11 cellular contexts compared by ENCODE assay signal in the genomic region with DNA sequence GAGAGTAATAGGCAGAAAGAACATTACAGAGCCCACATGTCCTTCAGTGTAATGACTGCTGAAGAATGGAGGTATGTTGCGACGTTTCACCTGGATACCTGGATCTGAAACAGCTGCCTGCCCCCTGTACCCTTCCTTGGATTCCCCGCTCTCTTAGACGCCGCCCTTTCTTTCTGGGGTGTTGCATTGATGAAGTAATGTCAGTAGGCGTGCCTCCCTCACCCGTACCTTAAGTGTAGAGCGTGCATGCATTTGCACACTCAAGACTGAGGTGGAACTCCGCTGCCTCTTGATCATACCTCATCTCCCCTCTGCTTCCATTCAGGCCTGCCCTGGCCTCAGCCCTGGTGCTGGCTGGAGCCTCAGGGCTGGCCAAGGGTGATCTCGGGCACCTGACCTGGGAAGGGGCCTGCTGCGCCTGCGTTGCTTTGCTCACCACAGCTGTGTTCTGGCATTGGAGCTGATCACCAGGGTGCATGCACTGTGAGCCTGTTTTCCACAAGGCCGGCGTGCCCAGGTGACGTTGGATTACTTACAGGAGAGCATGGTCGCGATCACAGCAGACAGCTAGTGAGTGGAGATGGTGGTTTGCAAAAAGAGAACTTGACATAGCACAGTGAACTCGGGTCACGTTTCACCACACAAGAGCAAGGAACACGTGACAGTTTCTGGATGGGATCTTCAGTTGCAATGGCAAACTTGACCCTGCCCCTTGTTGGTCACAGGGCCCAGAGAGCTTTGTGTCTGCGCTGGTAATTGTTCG.
DNase-seq lines count a peak whose midpoint lies in the region; ATAC-seq and TF ChIP-seq lines count a peak whose summit lies in the region.
"Had no signal": no experiment of that assay in that cellular context is flagged by ENCODE, and none has a peak within 500 bp of the region (broad histone marks: within the 10 kb centered on the region; RNA-seq: fewer than 3 reads in every experiment).

No MANE protein-coding gene starts in this region.

- ATAC-seq in GM19468 (IDR thresholded peaks at IDR 0.05; ENCODE audit: extremely low read depth, unreplicated experiment) = peak; percentile 30
- peak; percentile 18 to 66 (median 46) for ATAC-seq in psoas muscle
- ATAC-seq in GM19324 (IDR thresholded peaks at IDR 0.05; ENCODE audit: low FRiP score, unreplicated experiment) = no peak
- no peak for ATAC-seq in GM19035 (IDR thresholded peaks at IDR 0.05; ENCODE audit: unreplicated experiment)
- no peak for ATAC-seq in HG03159 (IDR thresholded peaks at IDR 0.05; ENCODE audit: unreplicated experiment)

- no peaks in the 10 kb centered on the region for H3K9me3 ChIP-seq in psoas muscle
- H3K9me3 ChIP-seq: Peyer's patch had no signal

- 49 to 61% (median 57%) methylated on average over 22 of the region's 22 CpGs for WGBS in psoas muscle, 3 donors

- H3K27ac ChIP-seq in psoas muscle = peak overlapping the region; percentile 88
- H3K27ac ChIP-seq: Peyer's patch had no signal

- no peak overlapping the region for H3K4me3 Mint-ChIP-seq in chondrocyte (ENCODE audit: unreplicated experiment)

- DNase-seq in NCI-H1105 treated with DMSO at 0.1 percent for 48 hours (lab: John Stamatoyannopoulos, UW) (peak; percentile 79), chondrocyte (ENCODE audit: low spot score) (no peak), psoas muscle (peak in 1 of 2 donors; percentile 59)
- DNase-seq in activated CD4-positive, alpha-beta T cell treated with anti-CD3 and anti-CD28 coated beads for 1 hour = no peak
- DNase-seq: activated naive CD4-positive, alpha-beta T cell treated with Interleukin-2 at 50 U/mL for 16 hours; occipital lobe had no signal

- no peak overlapping the region for H3K4me3 ChIP-seq in psoas muscle
- H3K4me3 ChIP-seq: Peyer's patch had no signal

- intact Hi-C loops in psoas muscle (cut with DNase I) = loop anchor here (5.0 to 10.0 kb wide), 2 partner anchors 47 to 299 kb away; a partner anchor contains a TSS

- peaks cover 9% of the 10 kb centered on the region for H3K36me3 Mint-ChIP-seq in chondrocyte (ENCODE audit: low read depth)

- H3K36me3 ChIP-seq in psoas muscle (ENCODE audit: insufficient read depth in 1 of 2, low read depth in 1 of 2) = no peaks in the 10 kb centered on the region

- no peaks in the 10 kb centered on the region for H3K9me3 Mint-ChIP-seq in chondrocyte (ENCODE audit: low read depth)

- peak overlapping the region; percentile 32 for H3K27ac Mint-ChIP-seq in chondrocyte (ENCODE audit: unreplicated experiment)

- no peaks in the 10 kb centered on the region for H3K27me3 Mint-ChIP-seq in chondrocyte (ENCODE audit: low read depth)

- peaks cover 97% of the 10 kb centered on the region for H3K4me1 ChIP-seq in psoas muscle

- TF ChIP-seq CTCF in chondrocyte (IDR thresholded peaks at IDR 0.05) = no peak
- no peak for TF ChIP-seq CTCF in psoas muscle (IDR thresholded peaks at IDR 0.05)

- H3K27me3 ChIP-seq in psoas muscle (ENCODE audit: insufficient read depth in 3 of 3, low read length in 2 of 3) = no peaks in the 10 kb centered on the region
- H3K27me3 ChIP-seq: Peyer's patch had no signal

- peaks cover 95% of the 10 kb centered on the region for H3K4me1 Mint-ChIP-seq in chondrocyte (ENCODE audit: low read depth)

Comparison
In these comparisons a context has a peak if more than half of its experiments do, and no peak if none do; other contexts are left out.
1. ATAC-seq: peak in GM19468 (single experiment) and psoas muscle (4 of 4); none in GM19324 (single experiment), GM19035 (single experiment) and HG03159 (single experiment).